In the genomic region with DNA sequence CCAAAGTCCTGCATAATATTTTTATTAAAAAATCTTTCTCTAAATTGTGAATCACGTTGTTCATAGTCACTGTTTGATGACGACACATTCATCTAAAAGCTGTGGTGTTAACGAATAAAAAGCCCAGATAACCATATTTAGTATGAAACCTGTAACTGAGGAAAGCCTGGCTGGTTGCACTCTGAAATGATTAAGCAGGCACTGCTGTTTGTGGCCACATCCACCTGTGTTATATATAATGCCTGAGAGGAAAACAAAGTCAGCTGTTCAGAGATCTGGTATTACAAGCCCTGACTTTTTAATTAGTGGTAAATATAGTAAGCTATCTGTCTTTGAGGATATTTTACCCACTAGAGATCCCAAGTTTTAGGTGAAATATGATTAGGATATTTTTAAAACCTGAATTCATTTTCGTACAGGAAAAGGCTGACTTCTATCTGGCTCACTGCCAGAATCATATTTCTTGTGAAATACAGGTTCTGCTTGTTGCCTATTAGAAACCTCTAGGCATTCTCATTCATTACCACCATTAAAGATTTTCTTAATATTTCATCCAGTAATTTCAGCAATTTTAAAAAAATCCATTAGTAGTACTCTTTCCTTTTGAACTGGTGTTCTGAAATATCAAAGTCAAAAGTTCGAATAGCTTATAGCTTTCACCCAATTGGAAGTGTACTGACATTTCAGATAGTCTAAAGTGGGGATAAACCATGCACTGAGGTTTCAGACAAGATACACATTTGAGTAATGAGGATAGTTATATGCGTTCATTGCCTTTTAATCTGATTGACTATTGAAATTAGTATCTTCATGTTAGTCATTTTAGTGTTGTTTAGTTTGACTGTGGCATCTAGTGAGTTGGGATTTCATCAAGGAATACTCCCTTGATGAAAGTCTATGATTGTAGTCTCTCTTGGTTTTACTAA, we compare ENCODE assay signal across 10 cellular contexts.
DNase-seq lines count a peak whose midpoint lies in the region; ATAC-seq lines count a peak whose summit lies in the region.
"Had no signal": no experiment of that assay in that cellular context is flagged by ENCODE, and none has a peak within 500 bp of the region (broad histone marks: within the 10 kb centered on the region; RNA-seq: fewer than 3 reads in every experiment).

No MANE protein-coding gene starts in this region.

- peak; percentile 16 for DNase-seq in EL
- DNase-seq in cerebellar cortex (ENCODE audit: low spot score), result peak; percentile 13
- no peak for DNase-seq in NCI-H2081 treated with DMSO at 0.1 percent for 48 hours (lab: John Stamatoyannopoulos, UW)
- no peak for DNase-seq in NCI-H82 treated with DMSO at 0.1 percent for 48 hours (lab: John Stamatoyannopoulos, UW; ENCODE audit: unreplicated experiment)
- no peak for DNase-seq in NOMO-1 treated with dmso at 0.1 percent for 144 hours (lab: John Stamatoyannopoulos, UW; ENCODE audit: unreplicated experiment)
- DNase-seq in activated gamma-delta T cell treated with Interleukin-2 at 50 U/mL for 16 hours, result no peak
- DNase-seq: NCI-H82; stimulated activated CD8-positive, alpha-beta memory T cell treated with anti-CD3 and anti-CD28 coated beads, Interleukin-4, amount 100 ng/mL, for 48 hours had no signal

- ATAC-seq in GM19452 (IDR thresholded peaks at IDR 0.05; ENCODE audit: unreplicated experiment) (peak; percentile 97), HG03175 (IDR thresholded peaks at IDR 0.05; ENCODE audit: unreplicated experiment) (peak; percentile 91)

Comparison
In these comparisons a context has a peak if more than half of its experiments do, and no peak if none do; other contexts are left out.
1. DNase-seq: peak in EL (single experiment) and cerebellar cortex (single experiment); none in NCI-H2081 treated with DMSO at 0.1 percent for 48 hours (single experiment), NCI-H82 treated with DMSO at 0.1 percent for 48 hours (single experiment), NOMO-1 treated with dmso at 0.1 percent for 144 hours (single experiment) and activated gamma-delta T cell treated with Interleukin-2 at 50 U/mL for 16 hours (single experiment).